ENCODE assay signal across 24 cellular contexts in genomic region chr1:67952071-67952470, GRCh38.
DNase-seq lines count a peak whose midpoint lies in the region; ATAC-seq and TF ChIP-seq lines count a peak whose summit lies in the region.
"Had no signal": no experiment of that assay in that cellular context is flagged by ENCODE, and none has a peak within 500 bp of the region (broad histone marks: within the 10 kb centered on the region; RNA-seq: fewer than 3 reads in every experiment).

No MANE protein-coding gene starts in this region.

- H3K27me3 ChIP-seq in effector memory CD4-positive, alpha-beta T cell (replicated peaks; ENCODE audit: control insufficient read depth, insufficient read depth, low read length, poor library complexity, severe bottlenecking): no peaks in the 10 kb centered on the region
- H3K27me3 ChIP-seq: adrenal gland, BE2C, stomach, transverse colon had no signal

- intact Hi-C loops in Right ventricle myocardium inferior (cut with DNase I) (no loop called here), cardiac septum (cut with DNase I) (no loop called here), sciatic nerve (cut with DNase I) (no loop called here)

- no peak overlapping the region for H3K27ac ChIP-seq in effector memory CD4-positive, alpha-beta T cell (ENCODE audit: insufficient read depth, low read length, poor library complexity, severe bottlenecking)
- H3K27ac ChIP-seq: adrenal gland, stomach, transverse colon had no signal

- H3K4me3 ChIP-seq in fibroblast of villous mesenchyme (ENCODE audit: low read depth, low read length): no peak overlapping the region
- H3K4me3 ChIP-seq in effector memory CD4-positive, alpha-beta T cell (ENCODE audit: insufficient read depth, low read depth, low read length, poor library complexity, severe bottlenecking): no peak overlapping the region
- H3K4me3 ChIP-seq: A549, adrenal gland, stomach, transverse colon had no signal

- no peaks in the 10 kb centered on the region for H3K9me3 ChIP-seq in effector memory CD4-positive, alpha-beta T cell (ENCODE audit: control insufficient read depth, low read length)
- H3K9me3 ChIP-seq: A549, adrenal gland, BE2C, stomach, transverse colon had no signal

- TF ChIP-seq CTCF in fibroblast of villous mesenchyme (IDR thresholded peaks at IDR 0.05; ENCODE audit: insufficient read depth, low read depth, low read length): no peak

- H3K36me3 ChIP-seq in effector memory CD4-positive, alpha-beta T cell (ENCODE audit: control insufficient read depth, insufficient read depth, low read length): no peaks in the 10 kb centered on the region
- H3K36me3 ChIP-seq: adrenal gland, BE2C, stomach, transverse colon had no signal

- DNase-seq in Right ventricle myocardium inferior (ENCODE audit: missing footprints) (no peak), cardiac septum (ENCODE audit: low spot score) (no peak), amniotic epithelial cell (ENCODE audit: low read depth) (peak; percentile 78), fibroblast of villous mesenchyme (ENCODE audit: low read depth) (peak; percentile 30), SW480 (ENCODE audit: low spot score) (no peak), sciatic nerve (ENCODE audit: low spot score) (no peak), GOT3 (lab: John Stamatoyannopoulos, UW) (no peak)
- no peak for DNase-seq in effector memory CD4-positive, alpha-beta T cell
- DNase-seq: activated CD4-positive, alpha-beta T cell treated with anti-CD3 and anti-CD28 coated beads for 1 hour; activated CD8-positive, alpha-beta memory T cell treated with anti-CD3 and anti-CD28 coated beads for 24 hours; activated naive CD4-positive, alpha-beta T cell; activated T-cell treated with anti-CD3 and anti-CD28 coated beads, Interleukin-2, amount 50 U/mL, for 24 hours; BE2C; COR-L47; effector CD4-positive, alpha-beta T cell; naive thymus-derived CD4-positive, alpha-beta T cell; NCI-H2171; NCI-H69; occipital lobe; stimulated activated CD4-positive, alpha-beta T cell treated with anti-CD3 and anti-CD28 coated beads, Interleukin-15, amount 100 ng/mL, for 24 hours; stomach; transverse colon had no signal

- no peaks in the 10 kb centered on the region for H3K4me1 ChIP-seq in effector memory CD4-positive, alpha-beta T cell (ENCODE audit: control insufficient read depth, insufficient read depth, low read length, poor library complexity, severe bottlenecking)
- H3K4me1 ChIP-seq: BE2C, transverse colon had no signal

- ATAC-seq in Right ventricle myocardium inferior: peak; percentile 76
- ATAC-seq in sciatic nerve: no peak
- ATAC-seq: A549; naive thymus-derived CD4-positive, alpha-beta T cell had no signal

Comparison
In these comparisons a context has a peak if more than half of its experiments do, and no peak if none do; other contexts are left out.
1. DNase-seq: peak in amniotic epithelial cell (single experiment) and fibroblast of villous mesenchyme (single experiment); none in Right ventricle myocardium inferior (single experiment), cardiac septum (single experiment), SW480 (single experiment), effector memory CD4-positive, alpha-beta T cell (0 of 3), sciatic nerve (single experiment) and GOT3 (single experiment).